Comparison of ENCODE assay signal across 11 cellular contexts in the genomic region with DNA sequence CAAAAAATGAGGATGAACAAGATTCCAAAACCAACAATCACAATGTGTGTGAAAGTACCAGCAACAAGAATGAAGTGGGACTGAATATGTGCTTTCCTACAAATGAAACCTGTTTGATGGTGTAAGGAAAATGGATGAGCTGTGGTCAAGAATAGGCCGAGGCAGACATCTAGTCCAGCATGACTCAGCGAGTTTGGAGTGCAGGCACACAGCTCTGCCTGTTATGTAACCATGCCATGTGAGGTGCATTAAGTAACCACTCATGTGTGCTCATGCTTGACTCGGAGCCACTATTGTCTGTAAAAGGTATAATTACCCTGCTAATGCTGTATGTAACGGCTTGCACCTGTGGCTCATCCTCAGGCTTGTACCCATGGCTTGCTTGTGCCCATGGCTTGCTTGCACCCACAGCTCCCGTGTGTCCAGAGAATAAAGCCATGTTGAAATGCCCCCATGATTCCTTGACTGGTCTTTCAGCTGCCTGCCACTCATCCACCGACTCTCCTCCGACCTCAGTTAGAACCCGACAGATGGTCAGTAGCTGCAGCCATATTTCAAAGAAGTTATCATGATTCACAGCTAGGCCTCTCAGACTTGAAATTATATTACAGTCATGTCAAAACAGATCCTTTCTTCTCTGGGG.
DNase-seq lines count a peak whose midpoint lies in the region; ATAC-seq and TF ChIP-seq lines count a peak whose summit lies in the region.
"Had no signal": no experiment of that assay in that cellular context is flagged by ENCODE, and none has a peak within 500 bp of the region (broad histone marks: within the 10 kb centered on the region; RNA-seq: fewer than 3 reads in every experiment).

No MANE protein-coding gene starts in this region.

- peaks cover 18% of the 10 kb centered on the region for H3K4me1 Mint-ChIP-seq in activated T-helper 17 cell treated with anti-CD3 and anti-CD28 coated beads, Interleukin-2, amount 50 U/mL, for 72 hours

- H3K27ac ChIP-seq in DND-41 (ENCODE audit: low read length) = no peak overlapping the region
- H3K27ac ChIP-seq in lung (ENCODE audit: low read depth in 1 of 2, low read length in 1 of 2) = no peak overlapping the region
- H3K27ac ChIP-seq: adrenal gland, testis had no signal

- 72 to 75% methylated on average over 8 of the region's 8 CpGs for WGBS in lung, 2 donors

- H3K4me3 Mint-ChIP-seq in activated T-helper 17 cell treated with anti-CD3 and anti-CD28 coated beads, Interleukin-2, amount 50 U/mL, for 72 hours = no peak overlapping the region

- H3K79me2 ChIP-seq in DND-41 (ENCODE audit: insufficient read depth, low read length) = no peaks in the 10 kb centered on the region

- no peak overlapping the region for H2AFZ ChIP-seq in DND-41 (ENCODE audit: low read depth, low read length)

- H3K4me1 ChIP-seq in DND-41 (ENCODE audit: insufficient read depth, low read length) = no peaks in the 10 kb centered on the region
- peaks cover 2 to 8% of the 10 kb centered on the region in 2 donors for H3K4me1 ChIP-seq in lung (ENCODE audit: control insufficient read depth in 2 of 2, insufficient read depth in 2 of 2, low read length in 2 of 2)
- H3K4me1 ChIP-seq: testis had no signal

- peaks cover 9% of the 10 kb centered on the region for H3K9me3 Mint-ChIP-seq in activated T-helper 17 cell treated with anti-CD3 and anti-CD28 coated beads, Interleukin-2, amount 50 U/mL, for 72 hours

- no peaks in the 10 kb centered on the region for H3K27me3 ChIP-seq in DND-41 (ENCODE audit: insufficient read depth, low read length, poor library complexity)
- no peaks in the 10 kb centered on the region for H3K27me3 ChIP-seq in lung (ENCODE audit: control insufficient read depth, insufficient read depth)
- H3K27me3 ChIP-seq: adrenal gland, testis had no signal

- H4K20me1 ChIP-seq in DND-41 (ENCODE audit: insufficient read depth, low read length) = no peaks in the 10 kb centered on the region

- H3K27ac Mint-ChIP-seq in activated T-helper 17 cell treated with anti-CD3 and anti-CD28 coated beads, Interleukin-2, amount 50 U/mL, for 72 hours = no peak overlapping the region

- peaks cover 46% of the 10 kb centered on the region for H3K36me3 Mint-ChIP-seq in activated T-helper 17 cell treated with anti-CD3 and anti-CD28 coated beads, Interleukin-2, amount 50 U/mL, for 72 hours (ENCODE audit: low read depth)

- H3K9me3 ChIP-seq in DND-41 (ENCODE audit: insufficient read depth, low read length, severe bottlenecking) (peaks cover 19% of the 10 kb centered on the region), lung (ENCODE audit: control insufficient read depth in 2 of 2, insufficient read depth in 1 of 2, low read length in 1 of 2) (no peaks in the 10 kb centered on the region)
- H3K9me3 ChIP-seq: adrenal gland, testis had no signal

- H3K4me2 ChIP-seq in DND-41 (ENCODE audit: insufficient read depth, low read length) = no peak overlapping the region

- H3K27me3 Mint-ChIP-seq in activated T-helper 17 cell treated with anti-CD3 and anti-CD28 coated beads, Interleukin-2, amount 50 U/mL, for 72 hours = no peaks in the 10 kb centered on the region

- TF ChIP-seq CTCF in DND-41 (IDR thresholded peaks at IDR 0.05; ENCODE audit: borderline replicate concordance, extremely low read depth, low read length, poor library complexity, severe bottlenecking) (no peak), lung (IDR thresholded peaks at IDR 0.05; ENCODE audit: control extremely low read depth, extremely low read depth) (no peak)

- H3K9ac ChIP-seq in DND-41 (ENCODE audit: low read depth, low read length) = no peak overlapping the region

- no peak for ATAC-seq in DND-41 (ENCODE audit: insufficient read depth, low read depth)
- ATAC-seq in lung (ENCODE audit: insufficient read depth, low FRiP score) = peak; percentile 24
- no peak for ATAC-seq in GM18907 (IDR thresholded peaks at IDR 0.05; ENCODE audit: unreplicated experiment)
- ATAC-seq in activated T-helper 17 cell treated with anti-CD3 and anti-CD28 coated beads, Interleukin-2, amount 50 U/mL, for 72 hours (replicated peaks) = no peak
- ATAC-seq in GM18519 (IDR thresholded peaks at IDR 0.05; ENCODE audit: low FRiP score, unreplicated experiment) = no peak

- DNase-seq in DND-41 (peak; percentile 36), HS-5 (ENCODE audit: low read depth) (peak; percentile 25), amniotic epithelial cell (ENCODE audit: low read depth) (peak; percentile 93), lung (ENCODE audit: low spot score) (no peak)
- DNase-seq in NK-92 treated with Interleukin-12 subunit alpha and Interleukin-12 subunit beta, amount 100 ng/mL, for 24 hours (lab: John Stamatoyannopoulos, UW) = no peak
- DNase-seq: testis had no signal

- H3K4me3 ChIP-seq in DND-41 (ENCODE audit: low read depth in 1 of 2, low read length in 2 of 2) = no peak overlapping the region
- no peak overlapping the region for H3K4me3 ChIP-seq in lung
- H3K4me3 ChIP-seq: adrenal gland, skin epidermis, testis had no signal

- H3K36me3 ChIP-seq in DND-41 (ENCODE audit: insufficient read depth, low read length) = peaks cover 5% of the 10 kb centered on the region; the same call in 1 of the 2 replicates
- H3K36me3 ChIP-seq in lung (ENCODE audit: control insufficient read depth in 2 of 2, insufficient read depth in 2 of 2, low read length in 2 of 2) = no peaks in the 10 kb centered on the region
- H3K36me3 ChIP-seq: adrenal gland had no signal

Comparison
In these comparisons a context has a peak if more than half of its experiments do, and no peak if none do; other contexts are left out.
1. DNase-seq: peak in DND-41 (single experiment), HS-5 (single experiment) and amniotic epithelial cell (single experiment); none in lung (single experiment) and NK-92 treated with Interleukin-12 subunit alpha and Interleukin-12 subunit beta, amount 100 ng/mL, for 24 hours (single experiment).